Comparison of ENCODE assay signal across 1 cellular context in the genomic region with DNA sequence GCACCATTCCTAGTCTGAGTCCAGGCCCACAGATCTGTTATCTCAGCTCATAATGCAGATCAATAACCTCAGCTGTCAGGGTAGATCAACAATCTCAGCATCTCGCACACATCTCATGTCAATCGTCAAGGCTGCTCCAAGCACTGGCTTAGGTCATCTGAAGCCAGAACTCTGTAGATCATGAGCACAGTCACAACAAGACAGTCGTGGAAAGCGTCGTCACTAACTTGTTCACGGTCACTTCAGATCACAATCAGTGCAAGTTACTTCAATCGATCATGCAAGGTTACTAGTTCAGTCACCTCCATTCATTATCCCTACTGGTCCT.
TF ChIP-seq lines count a peak whose summit lies in the region.

No MANE protein-coding gene starts in this region.

TF ChIP-seq in K562, 482 proteins besides CTCF, POLR2A, EP300 and RAD21 (continued from another document and continues in another):
- TF ChIP-seq TGIF2 (CRISPR knock-in tag; IDR thresholded peaks at IDR 0.05) (no peak), LARP7 (IDR thresholded peaks at IDR 0.05) (no peak), OTX1 (CRISPR knock-in tag; IDR thresholded peaks at IDR 0.05) (no peak), HDGF (IDR thresholded peaks at IDR 0.05) (no peak), ZNF212 (CRISPR knock-in tag; IDR thresholded peaks at IDR 0.05) (no peak), HINFP (tag; conservative IDR thresholded peaks at IDR 0.05; ENCODE audit: low read depth) (no peak), NFATC3 (IDR thresholded peaks at IDR 0.05) (no peak), SMARCE1 (IDR thresholded peaks at IDR 0.05) (0 out of 2 replicates have a peak, but pooled peaks have one; percentile 27), EWSR1 (IDR thresholded peaks at IDR 0.05; ENCODE audit: borderline replicate concordance, low read depth, partially characterized antibody) (no peak), ZNF354B (CRISPR knock-in tag; IDR thresholded peaks at IDR 0.05) (no peak), PRDM10 (IDR thresholded peaks at IDR 0.05; ENCODE audit: partially characterized antibody) (peak; percentile 7), NONO (IDR thresholded peaks at IDR 0.05; ENCODE audit: low read depth in 2 of 2, low read length in 1 of 2) (no peak), BHLHE40 (IDR thresholded peaks at IDR 0.05; ENCODE audit: low read length) (no peak), HOMEZ (CRISPR knock-in tag; IDR thresholded peaks at IDR 0.05) (no peak), HNRNPH1 (optimal IDR thresholded peaks at IDR 0.05; ENCODE audit: low read depth, low read length) (no peak), U2AF2 (optimal IDR thresholded peaks at IDR 0.05; ENCODE audit: low read depth, low read length) (no peak), MYNN (IDR thresholded peaks at IDR 0.05) (no peak), MYNN (CRISPR knock-in tag; IDR thresholded peaks at IDR 0.05) (no peak), THRB (CRISPR knock-in tag; conservative IDR thresholded peaks at IDR 0.05) (no peak), ZBTB7A (IDR thresholded peaks at IDR 0.05; ENCODE audit: borderline replicate concordance, control insufficient read depth, low read depth, low read length) (no peak), GATA2 (CRISPR knock-in tag; IDR thresholded peaks at IDR 0.05) (peak; percentile 43; the same call in 1 of the 2 replicates), TRIM25 (IDR thresholded peaks at IDR 0.05; ENCODE audit: borderline replicate concordance) (no peak), ZNF512 (tag; IDR thresholded peaks at IDR 0.05) (no peak), MEIS2 (IDR thresholded peaks at IDR 0.05; ENCODE audit: partially characterized antibody) (peak; percentile 65), NFIX (CRISPR knock-in tag; IDR thresholded peaks at IDR 0.05; ENCODE audit: low read depth) (no peak), ZNF24 (IDR thresholded peaks at IDR 0.05) (no peak), KDM1A (IDR thresholded peaks at IDR 0.05) (peak; percentile 56; a peak in 1 of 4 replicates), SMC3 (conservative IDR thresholded peaks at IDR 0.05; ENCODE audit: insufficient read depth, low read depth, low read length) (no peak)
- TF ChIP-seq, protein P1, sequence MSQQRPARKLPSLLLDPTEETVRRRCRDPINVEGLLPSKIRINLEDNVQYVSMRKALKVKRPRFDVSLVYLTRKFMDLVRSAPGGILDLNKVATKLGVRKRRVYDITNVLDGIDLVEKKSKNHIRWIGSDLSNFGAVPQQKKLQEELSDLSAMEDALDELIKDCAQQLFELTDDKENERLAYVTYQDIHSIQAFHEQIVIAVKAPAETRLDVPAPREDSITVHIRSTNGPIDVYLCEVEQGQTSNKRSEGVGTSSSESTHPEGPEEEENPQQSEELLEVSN (IDR thresholded peaks at IDR 0.05; ENCODE audit: borderline replicate concordance in 1 of 2, extremely low read depth in 1 of 2, insufficient read depth in 1 of 2, insufficient read length in 1 of 2, low read depth in 1 of 2, low read length in 1 of 2, poor library complexity in 1 of 2, severe bottlenecking in 1 of 2) = no peak
- TF ChIP-seq, protein P2, sequence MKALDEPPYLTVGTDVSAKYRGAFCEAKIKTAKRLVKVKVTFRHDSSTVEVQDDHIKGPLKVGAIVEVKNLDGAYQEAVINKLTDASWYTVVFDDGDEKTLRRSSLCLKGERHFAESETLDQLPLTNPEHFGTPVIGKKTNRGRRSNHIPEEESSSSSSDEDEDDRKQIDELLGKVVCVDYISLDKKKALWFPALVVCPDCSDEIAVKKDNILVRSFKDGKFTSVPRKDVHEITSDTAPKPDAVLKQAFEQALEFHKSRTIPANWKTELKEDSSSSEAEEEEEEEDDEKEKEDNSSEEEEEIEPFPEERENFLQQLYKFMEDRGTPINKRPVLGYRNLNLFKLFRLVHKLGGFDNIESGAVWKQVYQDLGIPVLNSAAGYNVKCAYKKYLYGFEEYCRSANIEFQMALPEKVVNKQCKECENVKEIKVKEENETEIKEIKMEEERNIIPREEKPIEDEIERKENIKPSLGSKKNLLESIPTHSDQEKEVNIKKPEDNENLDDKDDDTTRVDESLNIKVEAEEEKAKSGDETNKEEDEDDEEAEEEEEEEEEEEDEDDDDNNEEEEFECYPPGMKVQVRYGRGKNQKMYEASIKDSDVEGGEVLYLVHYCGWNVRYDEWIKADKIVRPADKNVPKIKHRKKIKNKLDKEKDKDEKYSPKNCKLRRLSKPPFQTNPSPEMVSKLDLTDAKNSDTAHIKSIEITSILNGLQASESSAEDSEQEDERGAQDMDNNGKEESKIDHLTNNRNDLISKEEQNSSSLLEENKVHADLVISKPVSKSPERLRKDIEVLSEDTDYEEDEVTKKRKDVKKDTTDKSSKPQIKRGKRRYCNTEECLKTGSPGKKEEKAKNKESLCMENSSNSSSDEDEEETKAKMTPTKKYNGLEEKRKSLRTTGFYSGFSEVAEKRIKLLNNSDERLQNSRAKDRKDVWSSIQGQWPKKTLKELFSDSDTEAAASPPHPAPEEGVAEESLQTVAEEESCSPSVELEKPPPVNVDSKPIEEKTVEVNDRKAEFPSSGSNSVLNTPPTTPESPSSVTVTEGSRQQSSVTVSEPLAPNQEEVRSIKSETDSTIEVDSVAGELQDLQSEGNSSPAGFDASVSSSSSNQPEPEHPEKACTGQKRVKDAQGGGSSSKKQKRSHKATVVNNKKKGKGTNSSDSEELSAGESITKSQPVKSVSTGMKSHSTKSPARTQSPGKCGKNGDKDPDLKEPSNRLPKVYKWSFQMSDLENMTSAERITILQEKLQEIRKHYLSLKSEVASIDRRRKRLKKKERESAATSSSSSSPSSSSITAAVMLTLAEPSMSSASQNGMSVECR (CRISPR knock-in tag; IDR thresholded peaks at IDR 0.05) = no peak
- TF ChIP-seq, protein P3, sequence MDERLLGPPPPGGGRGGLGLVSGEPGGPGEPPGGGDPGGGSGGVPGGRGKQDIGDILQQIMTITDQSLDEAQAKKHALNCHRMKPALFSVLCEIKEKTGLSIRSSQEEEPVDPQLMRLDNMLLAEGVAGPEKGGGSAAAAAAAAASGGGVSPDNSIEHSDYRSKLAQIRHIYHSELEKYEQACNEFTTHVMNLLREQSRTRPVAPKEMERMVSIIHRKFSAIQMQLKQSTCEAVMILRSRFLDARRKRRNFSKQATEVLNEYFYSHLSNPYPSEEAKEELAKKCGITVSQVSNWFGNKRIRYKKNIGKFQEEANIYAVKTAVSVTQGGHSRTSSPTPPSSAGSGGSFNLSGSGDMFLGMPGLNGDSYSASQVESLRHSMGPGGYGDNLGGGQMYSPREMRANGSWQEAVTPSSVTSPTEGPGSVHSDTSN (CRISPR knock-in tag; IDR thresholded peaks at IDR 0.05; ENCODE audit: low read depth) = no peak
- TF ChIP-seq, protein P3 (tag; conservative IDR thresholded peaks at IDR 0.05; ENCODE audit: low read depth) = peak; percentile 72
- TF ChIP-seq, protein P4, sequence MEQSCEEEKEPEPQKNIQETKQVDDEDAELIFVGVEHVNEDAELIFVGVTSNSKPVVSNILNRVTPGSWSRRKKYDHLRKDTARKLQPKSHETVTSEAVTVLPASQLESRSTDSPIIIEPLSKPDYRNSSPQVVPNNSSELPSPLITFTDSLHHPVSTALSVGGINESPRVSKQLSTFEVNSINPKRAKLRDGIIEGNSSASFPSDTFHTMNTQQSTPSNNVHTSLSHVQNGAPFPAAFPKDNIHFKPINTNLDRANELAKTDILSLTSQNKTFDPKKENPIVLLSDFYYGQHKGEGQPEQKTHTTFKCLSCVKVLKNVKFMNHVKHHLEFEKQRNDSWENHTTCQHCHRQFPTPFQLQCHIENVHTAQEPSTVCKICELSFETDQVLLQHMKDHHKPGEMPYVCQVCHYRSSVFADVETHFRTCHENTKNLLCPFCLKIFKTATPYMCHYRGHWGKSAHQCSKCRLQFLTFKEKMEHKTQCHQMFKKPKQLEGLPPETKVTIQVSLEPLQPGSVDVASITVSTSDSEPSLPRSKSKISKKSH (CRISPR knock-in tag; IDR thresholded peaks at IDR 0.05) = no peak
